ENCODE assay signal across 22 cellular contexts in the genomic region with DNA sequence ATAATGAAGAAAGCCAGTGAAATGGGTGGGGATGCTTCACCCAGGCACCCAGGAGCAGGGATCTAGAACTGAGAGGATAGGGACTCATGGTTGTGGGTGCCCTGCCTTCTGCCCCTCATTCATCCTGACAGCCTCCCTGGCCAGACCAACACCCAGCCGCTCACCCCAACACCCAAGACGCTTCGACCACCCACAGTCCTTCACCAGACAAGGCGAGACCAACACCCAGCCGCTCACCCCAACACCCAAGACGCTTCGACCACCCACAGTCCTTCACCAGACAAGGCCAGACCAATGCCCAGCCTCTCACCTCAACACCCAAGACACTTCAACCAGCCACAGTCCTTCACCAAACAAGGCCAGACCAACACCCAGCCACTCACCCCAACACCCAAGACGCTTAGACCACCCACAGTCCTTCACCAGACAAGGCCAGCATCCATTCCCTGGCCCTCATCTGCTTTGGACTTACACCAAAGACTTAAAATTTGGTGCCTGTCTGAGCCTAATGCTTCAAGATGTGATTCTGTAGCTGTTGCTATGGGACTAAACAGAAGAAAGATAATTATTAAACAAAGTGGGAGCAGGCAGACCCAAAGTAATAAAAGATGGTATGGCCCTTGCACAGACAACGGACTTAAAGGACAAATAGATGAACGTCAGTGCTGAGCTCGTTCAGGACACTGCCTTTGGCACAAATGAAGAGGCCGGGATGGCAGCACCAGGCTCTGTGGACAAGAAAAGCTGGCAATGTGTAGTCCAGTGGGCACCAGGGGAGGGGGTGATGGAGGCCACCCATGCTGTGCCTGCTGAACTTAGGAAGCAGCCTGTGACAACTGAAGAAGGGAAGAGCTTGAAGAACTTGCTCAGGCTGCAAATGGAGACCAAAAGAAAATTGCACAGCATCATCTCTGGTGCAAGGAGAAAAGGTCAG.
A peak's percentile ranks its signal among the peaks of the same experiment; 100 is the strongest.
DNase-seq lines count a peak whose midpoint lies in the region; ATAC-seq, FAIRE-seq and TF ChIP-seq lines count a peak whose summit lies in the region.
"Had no signal": no experiment of that assay in that cellular context is flagged by ENCODE, and none has a peak within 500 bp of the region (broad histone marks: within the 10 kb centered on the region; RNA-seq: fewer than 3 reads in every experiment).

No MANE protein-coding gene starts in this region.

- no peak overlapping the region for H3K4me3 Mint-ChIP-seq in activated CD8-positive, alpha-beta memory T cell treated with anti-CD3 and anti-CD28 coated beads, Interleukin-2, amount 10 ng/mL, durations not matched to agents 7 days and 5 days
- no peak overlapping the region for H3K4me3 Mint-ChIP-seq in activated naive CD8-positive, alpha-beta T cell treated with anti-CD3 and anti-CD28 coated beads, Interleukin-2, amount 50 U/mL, for 24 hours
- H3K4me3 Mint-ChIP-seq: CD4-positive, CD25-positive, alpha-beta regulatory T cell had no signal

- H3K4me3 ChIP-seq in bronchial epithelial cell (ENCODE audit: low read depth, low read length), result no peak overlapping the region
- H3K4me3 ChIP-seq: BLaER1, GM23248, MG63, PC-9 had no signal

- H3K27ac Mint-ChIP-seq in activated CD8-positive, alpha-beta memory T cell treated with anti-CD3 and anti-CD28 coated beads, Interleukin-2, amount 10 ng/mL, durations not matched to agents 7 days and 5 days, result no peak overlapping the region
- no peak overlapping the region for H3K27ac Mint-ChIP-seq in activated naive CD8-positive, alpha-beta T cell treated with anti-CD3 and anti-CD28 coated beads, Interleukin-2, amount 50 U/mL, for 24 hours
- H3K27ac Mint-ChIP-seq: CD4-positive, CD25-positive, alpha-beta regulatory T cell had no signal

- peak; percentile 28 for DNase-seq in activated CD8-positive, alpha-beta memory T cell treated with anti-CD3 and anti-CD28 coated beads, Interleukin-2, amount 10 ng/mL, durations not matched to agents 7 days and 5 days
- no peak for DNase-seq in activated CD8-positive, alpha-beta memory T cell treated with anti-CD3 and anti-CD28 coated beads, Interleukin-2, amount 50 U/mL, for 48 hours
- DNase-seq in bronchial epithelial cell (ENCODE audit: low read depth), result no peak
- peak; percentile 23 for DNase-seq in left lobe of liver (ENCODE audit: low spot score)
- DNase-seq in urothelium cell line (ENCODE audit: low spot score), result no peak
- DNase-seq in NCI-H2107 treated with DMSO at 0.1 percent for 48 hours (lab: John Stamatoyannopoulos, UW; ENCODE audit: unreplicated experiment), result no peak
- no peak for DNase-seq in activated naive CD8-positive, alpha-beta T cell treated with anti-CD3 and anti-CD28 coated beads, Interleukin-2, amount 50 U/mL, for 24 hours
- DNase-seq in ACHN, result no peak
- DNase-seq: CD4-positive, CD25-positive, alpha-beta regulatory T cell; GM23248; H7; IMR-90; KG1; MG63; NCI-H2029; NCI-H2227 treated with DMSO at 0.1 percent for 48 hours; NCI-H526 treated with DMSO at 0.1 percent for 48 hours; PC-9; Right ventricle myocardium superior had no signal

- FAIRE-seq in bronchial epithelial cell (lab: Jason Lieb, UNC), result peak; percentile 97
- FAIRE-seq in urothelium cell line (lab: Jason Lieb, UNC), result peak; percentile 95
- FAIRE-seq: D721Med, GM18507 had no signal

- no peaks in the 10 kb centered on the region for H3K36me3 Mint-ChIP-seq in activated CD8-positive, alpha-beta memory T cell treated with anti-CD3 and anti-CD28 coated beads, Interleukin-2, amount 10 ng/mL, durations not matched to agents 7 days and 5 days
- H3K36me3 Mint-ChIP-seq in activated naive CD8-positive, alpha-beta T cell treated with anti-CD3 and anti-CD28 coated beads, Interleukin-2, amount 50 U/mL, for 24 hours (ENCODE audit: low read depth), result no peaks in the 10 kb centered on the region
- H3K36me3 Mint-ChIP-seq: CD4-positive, CD25-positive, alpha-beta regulatory T cell had no signal

- in situ Hi-C loops in ACHN (cut with HindIII; ENCODE audit: low pct_ligation_motif_present, low pct_unique_long_range_greater_than_20kb, low sequenced_read_pairs), result no loop called here

- peaks cover 11% of the 10 kb centered on the region for H3K27me3 Mint-ChIP-seq in activated CD8-positive, alpha-beta memory T cell treated with anti-CD3 and anti-CD28 coated beads, Interleukin-2, amount 10 ng/mL, durations not matched to agents 7 days and 5 days
- peaks cover 44% of the 10 kb centered on the region for H3K27me3 Mint-ChIP-seq in activated naive CD8-positive, alpha-beta T cell treated with anti-CD3 and anti-CD28 coated beads, Interleukin-2, amount 50 U/mL, for 24 hours

- H3K9me3 Mint-ChIP-seq in activated CD8-positive, alpha-beta memory T cell treated with anti-CD3 and anti-CD28 coated beads, Interleukin-2, amount 10 ng/mL, durations not matched to agents 7 days and 5 days (ENCODE audit: low read depth), result no peaks in the 10 kb centered on the region
- no peaks in the 10 kb centered on the region for H3K9me3 Mint-ChIP-seq in activated naive CD8-positive, alpha-beta T cell treated with anti-CD3 and anti-CD28 coated beads, Interleukin-2, amount 50 U/mL, for 24 hours
- H3K9me3 Mint-ChIP-seq: CD4-positive, CD25-positive, alpha-beta regulatory T cell had no signal

- no peak for ATAC-seq in activated CD8-positive, alpha-beta memory T cell treated with anti-CD3 and anti-CD28 coated beads, Interleukin-2, amount 10 ng/mL, durations not matched to agents 7 days and 5 days
- no peak for ATAC-seq in left lobe of liver
- no peak for ATAC-seq in activated naive CD8-positive, alpha-beta T cell treated with anti-CD3 and anti-CD28 coated beads, Interleukin-2, amount 50 U/mL, for 24 hours

- H3K4me1 Mint-ChIP-seq in activated CD8-positive, alpha-beta memory T cell treated with anti-CD3 and anti-CD28 coated beads, Interleukin-2, amount 10 ng/mL, durations not matched to agents 7 days and 5 days, result no peaks in the 10 kb centered on the region
- H3K4me1 Mint-ChIP-seq in activated naive CD8-positive, alpha-beta T cell treated with anti-CD3 and anti-CD28 coated beads, Interleukin-2, amount 50 U/mL, for 24 hours, result no peaks in the 10 kb centered on the region
- H3K4me1 Mint-ChIP-seq: CD4-positive, CD25-positive, alpha-beta regulatory T cell had no signal

- no peaks in the 10 kb centered on the region for H3K36me3 ChIP-seq in bronchial epithelial cell (ENCODE audit: control insufficient read depth, insufficient read depth, low read length)
- H3K36me3 ChIP-seq: BLaER1, MG63 had no signal

- TF ChIP-seq CTCF in bronchial epithelial cell (IDR thresholded peaks at IDR 0.05; ENCODE audit: insufficient read depth, low read length, severe bottlenecking), result no peak

- CTCF ChIA-PET in activated CD8-positive, alpha-beta memory T cell treated with anti-CD3 and anti-CD28 coated beads, Interleukin-2, amount 10 ng/mL, durations not matched to agents 7 days and 5 days (lab: Charles Lee), result interaction anchor here (1.9 kb wide), 1 partner anchor 10 kb away, joined by 13 read pairs; no protein-coding TSS in a partner anchor

- peaks cover 5% of the 10 kb centered on the region for H3K27me3 ChIP-seq in bronchial epithelial cell (ENCODE audit: control insufficient read depth, insufficient read depth, low read length)
- H3K27me3 ChIP-seq: BLaER1, MG63 had no signal

Comparison
In these comparisons a context has a peak if more than half of its experiments do, and no peak if none do; other contexts are left out.
1. DNase-seq: peak in activated CD8-positive, alpha-beta memory T cell treated with anti-CD3 and anti-CD28 coated beads, Interleukin-2, amount 10 ng/mL, durations not matched to agents 7 days and 5 days (single experiment) and left lobe of liver (single experiment); none in activated CD8-positive, alpha-beta memory T cell treated with anti-CD3 and anti-CD28 coated beads, Interleukin-2, amount 50 U/mL, for 48 hours (single experiment), bronchial epithelial cell (single experiment), urothelium cell line (single experiment), NCI-H2107 treated with DMSO at 0.1 percent for 48 hours (single experiment), activated naive CD8-positive, alpha-beta T cell treated with anti-CD3 and anti-CD28 coated beads, Interleukin-2, amount 50 U/mL, for 24 hours (single experiment) and ACHN (single experiment).